ENCODE assay signal across 31 cellular contexts in the genomic region with DNA sequence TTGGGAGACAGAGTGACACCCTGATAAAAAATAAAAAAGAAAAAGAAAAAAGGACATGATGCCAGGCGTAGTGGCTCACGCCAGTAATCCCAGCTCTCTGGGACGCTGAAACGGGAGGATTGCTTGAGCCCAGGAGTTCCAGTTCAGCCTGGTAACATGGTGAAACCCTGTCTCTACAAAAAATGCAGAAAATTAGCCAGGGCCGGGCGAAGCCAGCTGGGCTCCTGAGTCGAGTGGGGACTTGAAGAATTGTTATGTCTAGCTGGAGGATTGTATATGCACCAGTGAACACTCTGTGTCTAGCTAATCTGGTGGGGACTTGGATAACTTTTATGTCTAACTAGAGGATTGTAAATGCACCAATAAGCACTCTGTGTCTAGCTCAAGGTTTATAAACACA. TPM values are rescaled to one million over a fixed set of nuclear protein-coding genes. Genes with fewer than 3 reads are reported as not detected.
"Had no signal": no experiment of that assay in that cellular context is flagged by ENCODE, and none has a peak within 500 bp of the region (broad histone marks: within the 10 kb centered on the region; RNA-seq: fewer than 3 reads in every experiment).

No MANE protein-coding gene starts in this region.

- H3K4me3 ChIP-seq: ascending aorta, cardiac muscle cell, PC-9 had no signal

- DNase-seq: activated CD4-positive, alpha-beta T cell treated with anti-CD3 and anti-CD28 coated beads, Interleukin-2, amount 50 U/mL, for 4 hours; activated gamma-delta T cell; activated naive CD4-positive, alpha-beta T cell treated with Interleukin-2 at 50 U/mL for 16 hours; activated naive CD8-positive, alpha-beta T cell treated with anti-CD3 and anti-CD28 coated beads, Interleukin-2, amount 10 ng/mL, durations not matched to agents 7 days and 5 days; activated T-cell treated with anti-CD3 and anti-CD28 coated beads, Interleukin-2, amount 50 U/mL, for 24 hours; Karpas-422; KBM-7; NCI-H1048; NCI-H1105 treated with DMSO at 0.1 percent for 48 hours; NCI-H1694; NCI-H1930; NCI-H2081 treated with DMSO at 0.1 percent for 48 hours; NCI-H446; NCI-H510A treated with DMSO at 0.1 percent for 48 hours; NK-92 treated with Interleukin-12 subunit alpha and Interleukin-12 subunit beta, amount 100 ng/mL, for 24 hours; PC-9; SIG-M5; SW 1271 had no signal

- H3K4me1 ChIP-seq: ascending aorta had no signal

- H3K27ac ChIP-seq: ascending aorta, cardiac muscle cell, PC-9, RWPE1 had no signal

- H3K36me3 ChIP-seq: ascending aorta, cardiac muscle cell had no signal

- H3K9me3 ChIP-seq: ascending aorta had no signal

- H3K27me3 ChIP-seq: ascending aorta, cardiac muscle cell had no signal

- ATAC-seq: activated CD8-positive, alpha-beta T cell treated with anti-CD3 and anti-CD28 coated beads for 36 hours; Right ventricle myocardium inferior; SK-N-SH treated with all-trans-retinoic acid at 6 μM for 48 hours had no signal

RNA-seq across cellular contexts. Expression of a gene that starts 32.3 kb away (rescaled TPM):
- total RNA-seq: activated CD4-positive, alpha-beta T cell treated with anti-CD3 and anti-CD28 coated beads, Interleukin-2, amount 10 ng/mL, durations not matched to agents 24 days and 14 days; activated CD8-positive, alpha-beta memory T cell treated with anti-CD3 and anti-CD28 coated beads for 36 hours; activated CD8-positive, alpha-beta T cell treated with anti-CD3 and anti-CD28 coated beads for 36 hours; activated T-helper 2 cell treated with anti-CD3 and anti-CD28 coated beads, Interferon-gamma antibody, Interleukin-2, Interleukin-4, amounts not matched to agents 10 μg/mL and 5 μg/mL and 100 μg/mL, durations not matched to agents 14 hours and 24 hours and 36 hours; ascending aorta; cardiac muscle cell; MCF 10A; Right ventricle myocardium inferior; SK-MEL-5; T-helper 1 cell treated with Interleukin-12 subunit alpha and Interleukin-12 subunit beta and Interleukin-4 antibody, amounts not matched to agents 30 ng/mL and 1 ng/mL, for 36 hours; T-helper 2 cell treated with Interferon-gamma antibody and Interleukin-4, amounts not matched to agents 100 ng/mL and 5 ng/mL, for 36 hours had no signal
